ENCODE assay signal across 21 cellular contexts in genomic region chr7:37282927-37283326, GRCh38.
DNase-seq lines count a peak whose midpoint lies in the region; ATAC-seq and TF ChIP-seq lines count a peak whose summit lies in the region.
"Had no signal": no experiment of that assay in that cellular context is flagged by ENCODE, and none has a peak within 500 bp of the region (broad histone marks: within the 10 kb centered on the region; RNA-seq: fewer than 3 reads in every experiment).

No MANE protein-coding gene starts in this region.

- no peak for DNase-seq in activated T-cell treated with anti-CD3 and anti-CD28 coated beads, Interleukin-2, amount 50 U/mL, for 24 hours
- DNase-seq in activated T-cell treated with anti-CD3 and anti-CD28 coated beads, Interleukin-2, amount 50 U/mL, for 1 hour = no peak
- DNase-seq in cerebellar cortex (ENCODE audit: low spot score) = peak; percentile 23
- no peak for DNase-seq in mesendoderm
- DNase-seq in vagina (ENCODE audit: extremely low spot score in 2 of 2) = no peak
- no peak for DNase-seq in NCI-H2227 (lab: John Stamatoyannopoulos, UW; ENCODE audit: unreplicated experiment)
- DNase-seq: CD8-positive, alpha-beta T cell; DND-41; GDM1; GM23248; Karpas-422; MM.1S; NCI-H1105; NCI-H1694; NCI-H2107; NCI-H446 treated with DMSO at 0.1 percent for 48 hours had no signal

- no peak overlapping the region for H4K8ac ChIP-seq in mesendoderm (ENCODE audit: low read depth, low read length)

- no peak overlapping the region for H4K5ac ChIP-seq in mesendoderm (ENCODE audit: low read length)

- H3K4me1 ChIP-seq in mesendoderm (ENCODE audit: control insufficient read depth, low read depth, low read length) = peaks cover 7% of the 10 kb centered on the region
- H3K4me1 ChIP-seq in vagina = peaks cover 59% of the 10 kb centered on the region

- no peak overlapping the region for H3K9ac ChIP-seq in mesendoderm (ENCODE audit: low read length)
- H3K9ac ChIP-seq: BLaER1, GM23248 had no signal

- no peak overlapping the region for H2AK5ac ChIP-seq in mesendoderm (ENCODE audit: low read length)

- no peak for TF ChIP-seq POLR2A in vagina (IDR thresholded peaks at IDR 0.05)

- TF ChIP-seq CTCF in vagina (IDR thresholded peaks at IDR 0.05) = no peak

- H3K4me3 Mint-ChIP-seq in activated T-cell treated with anti-CD3 and anti-CD28 coated beads, Interleukin-2, amount 50 U/mL, for 24 hours = no peak overlapping the region
- H3K4me3 Mint-ChIP-seq: CD8-positive, alpha-beta T cell had no signal

- H3K79me2 ChIP-seq in mesendoderm (ENCODE audit: control insufficient read depth, insufficient read depth, low read length) = no peaks in the 10 kb centered on the region

- no peaks in the 10 kb centered on the region for H3K9me3 ChIP-seq in vagina

- peaks cover 71% of the 10 kb centered on the region for H3K4me1 Mint-ChIP-seq in activated T-cell treated with anti-CD3 and anti-CD28 coated beads, Interleukin-2, amount 50 U/mL, for 24 hours (ENCODE audit: low read depth)

- H3K36me3 ChIP-seq in mesendoderm (ENCODE audit: control insufficient read depth, insufficient read depth, low read length) (no peaks in the 10 kb centered on the region), vagina (no peaks in the 10 kb centered on the region)

- no peaks in the 10 kb centered on the region for H3K27me3 Mint-ChIP-seq in activated T-cell treated with anti-CD3 and anti-CD28 coated beads, Interleukin-2, amount 50 U/mL, for 24 hours

- peak overlapping the region; percentile 47 for H3K27ac Mint-ChIP-seq in activated T-cell treated with anti-CD3 and anti-CD28 coated beads, Interleukin-2, amount 50 U/mL, for 24 hours
- H3K27ac Mint-ChIP-seq: CD8-positive, alpha-beta T cell had no signal

- H3K36me3 Mint-ChIP-seq in activated T-cell treated with anti-CD3 and anti-CD28 coated beads, Interleukin-2, amount 50 U/mL, for 24 hours (ENCODE audit: low read depth) = peaks cover 48% of the 10 kb centered on the region

- no peak overlapping the region for H2BK5ac ChIP-seq in mesendoderm (ENCODE audit: low read length)

- H3K4me3 ChIP-seq in mesendoderm (ENCODE audit: low read length) = no peak overlapping the region
- H3K4me3 ChIP-seq in vagina = no peak overlapping the region
- H3K4me3 ChIP-seq: BLaER1, GM12878, GM23248, SK-N-MC had no signal

- ATAC-seq in HG03108 (IDR thresholded peaks at IDR 0.05; ENCODE audit: unreplicated experiment) (no peak), esophagus mucosa (no peak)
- ATAC-seq: CD8-positive, alpha-beta T cell; GM12878 had no signal

- H3K23ac ChIP-seq in mesendoderm (ENCODE audit: low read length) = no peak overlapping the region

- H3K4ac ChIP-seq in mesendoderm (ENCODE audit: low read depth, low read length) = no peak overlapping the region

- H3K27me3 ChIP-seq in mesendoderm (ENCODE audit: insufficient read depth, low read length, poor library complexity) = no peaks in the 10 kb centered on the region
- H3K27me3 ChIP-seq in vagina = no peaks in the 10 kb centered on the region
- H3K27me3 ChIP-seq: BLaER1 had no signal

- no peak overlapping the region for H2BK15ac ChIP-seq in mesendoderm (replicated peaks; ENCODE audit: low read depth)

- no peak overlapping the region for H3K18ac ChIP-seq in mesendoderm (ENCODE audit: low read length)

- H3K56ac ChIP-seq in mesendoderm (ENCODE audit: low read length) = peak overlapping the region; percentile 57

- no peaks in the 10 kb centered on the region for H3K79me1 ChIP-seq in mesendoderm (ENCODE audit: low read length)

- H3K9me3 Mint-ChIP-seq in activated T-cell treated with anti-CD3 and anti-CD28 coated beads, Interleukin-2, amount 50 U/mL, for 24 hours = no peaks in the 10 kb centered on the region
- H3K9me3 Mint-ChIP-seq: CD8-positive, alpha-beta T cell had no signal

- no CpG with 5 or more reads among the region's 3 CpGs for WGBS in mesendoderm (ENCODE audit: extremely low coverage, insufficient coverage, low lambda C conversion rate)

- no peak overlapping the region for H2BK120ac ChIP-seq in mesendoderm (ENCODE audit: low read depth, low read length)

- H3K27ac ChIP-seq in mesendoderm (ENCODE audit: low read depth, low read length) (no peak overlapping the region), vagina (peak overlapping the region; percentile 36)
- H3K27ac ChIP-seq: BLaER1, GM23248, SK-N-MC had no signal

- intact Hi-C loops in vagina (cut with DNase I) = loop anchor here (10.0 kb wide), 1 partner anchor 162 kb away; the partner anchor contains the start of gene ELMO1

- no peak overlapping the region for H3K4me2 ChIP-seq in mesendoderm (ENCODE audit: low read length)
- H3K4me2 ChIP-seq: BLaER1 had no signal
